Comparison of ENCODE assay signal across 17 cellular contexts in the genomic region with DNA sequence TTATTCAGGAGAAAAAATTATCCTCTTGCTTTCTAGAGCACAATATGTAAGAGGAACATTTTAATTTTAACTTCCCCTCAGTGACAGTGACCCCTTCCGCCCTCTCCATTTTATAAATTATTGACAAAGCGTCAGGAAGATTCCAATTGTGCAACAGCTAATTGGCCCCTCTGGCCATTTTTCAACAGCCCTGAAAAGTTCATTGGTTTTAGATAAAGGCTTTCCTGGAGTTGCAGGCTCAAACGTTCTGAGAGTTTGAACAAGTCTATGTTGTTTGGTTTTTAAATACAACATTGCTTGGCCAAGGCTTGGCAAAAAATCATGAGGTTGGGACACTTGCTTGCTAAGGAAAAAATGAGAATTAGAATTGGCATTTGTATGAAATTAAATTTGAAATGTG.
DNase-seq lines count a peak whose midpoint lies in the region; ATAC-seq and TF ChIP-seq lines count a peak whose summit lies in the region.
"Had no signal": no experiment of that assay in that cellular context is flagged by ENCODE, and none has a peak within 500 bp of the region (broad histone marks: within the 10 kb centered on the region; RNA-seq: fewer than 3 reads in every experiment).

No MANE protein-coding gene starts in this region.

- ATAC-seq in right lobe of liver = peak in 3 of 4 donors; percentile 21 to 82 (median 40)
- ATAC-seq: HCT116 had no signal

- peak overlapping the region in 1 of 3 donors; percentile 34 for H3K27ac ChIP-seq in right lobe of liver
- H3K27ac ChIP-seq in adrenal gland = no peak overlapping the region
- H3K27ac ChIP-seq: C4-2B had no signal

- intact Hi-C loops in right lobe of liver (cut with DNase I) (no loop called here), adrenal gland (cut with DNase I) (no loop called here)

- TF ChIP-seq CTCF in right lobe of liver (IDR thresholded peaks at IDR 0.05) (no peak), adrenal gland (IDR thresholded peaks at IDR 0.05) (no peak)

- TF ChIP-seq POLR2A in right lobe of liver (IDR thresholded peaks at IDR 0.05) (no peak), adrenal gland (IDR thresholded peaks at IDR 0.05) (no peak)

- WGBS in right lobe of liver (ENCODE audit: insufficient coverage, low coverage, low lambda C conversion rate, missing lambda C conversion rate) = 23% methylated on average over 3 of the region's 3 CpGs
- 47 to 53% (median 49%) methylated on average over 3 of the region's 3 CpGs for WGBS in adrenal gland, 4 donors

- H3K4me3 ChIP-seq in right lobe of liver (no peak overlapping the region), adrenal gland (no peak overlapping the region)

- H3K36me3 ChIP-seq in right lobe of liver = no peaks in the 10 kb centered on the region
- no peaks in the 10 kb centered on the region for H3K36me3 ChIP-seq in adrenal gland (replicated peaks in 1 of 2)

- H3K9me3 ChIP-seq in right lobe of liver (no peaks in the 10 kb centered on the region), adrenal gland (replicated peaks in 1 of 3) (no peaks in the 10 kb centered on the region)

- DNase-seq in Ammon's horn (ENCODE audit: low spot score) (peak; percentile 40), HuH-7 (ENCODE audit: low spot score) (peak; percentile 25), right lobe of liver (no peak), renal cortical epithelial cell (ENCODE audit: low read depth) (peak; percentile 54), adrenal gland (no peak), NCI-H1417 (lab: John Stamatoyannopoulos, UW) (no peak), DMS 273 treated with DMSO at 0.1 percent for 48 hours (lab: John Stamatoyannopoulos, UW) (no peak)
- DNase-seq: ACHN; Caco-2; CD4-positive, alpha-beta T cell; DMS79 treated with DMSO at 0.1 percent for 48 hours; GF-D8; GOT3; H7; HFFc6 had no signal

- H3K27me3 ChIP-seq in right lobe of liver (no peaks in the 10 kb centered on the region), adrenal gland (no peaks in the 10 kb centered on the region)

- H3K4me1 ChIP-seq in right lobe of liver = peaks cover 0 to 9% (median 0%) of the 10 kb centered on the region in 4 donors
- no peaks in the 10 kb centered on the region for H3K4me1 ChIP-seq in adrenal gland (replicated peaks in 1 of 2)
- H3K4me1 ChIP-seq: Caco-2 had no signal

Comparison
In these comparisons a context has a peak if more than half of its experiments do, and no peak if none do; other contexts are left out.
1. DNase-seq: peak in Ammon's horn (single experiment), HuH-7 (single experiment) and renal cortical epithelial cell (single experiment); none in right lobe of liver (0 of 3), adrenal gland (0 of 7), NCI-H1417 (0 of 3) and DMS 273 treated with DMSO at 0.1 percent for 48 hours (single experiment).